ENCODE assay signal across 1 cellular context in the genomic region with DNA sequence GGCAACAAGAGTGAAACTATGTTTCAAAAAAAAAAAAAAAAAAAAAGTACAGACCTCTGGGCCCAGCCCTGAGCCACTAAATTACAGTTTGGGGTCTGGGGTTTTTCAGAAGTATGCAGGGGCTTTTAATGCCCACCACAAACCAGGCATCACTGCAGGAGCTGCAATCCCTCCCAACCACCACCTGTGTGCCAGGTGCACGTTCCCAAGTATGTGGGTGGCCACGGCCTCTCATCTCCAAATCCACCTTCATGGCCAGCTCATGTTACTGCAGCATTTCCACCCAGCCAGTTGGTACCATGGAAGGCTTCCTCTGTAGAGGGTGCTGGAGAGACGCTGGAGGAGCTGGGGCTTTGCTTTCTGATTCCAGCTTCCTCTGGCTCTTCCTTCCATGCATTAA.
TF ChIP-seq lines count a peak whose summit lies in the region.

No MANE protein-coding gene starts in this region.

TF ChIP-seq in K562, 482 proteins besides CTCF, POLR2A, EP300 and RAD21 (continued from another document):
- TF ChIP-seq, protein P1, sequence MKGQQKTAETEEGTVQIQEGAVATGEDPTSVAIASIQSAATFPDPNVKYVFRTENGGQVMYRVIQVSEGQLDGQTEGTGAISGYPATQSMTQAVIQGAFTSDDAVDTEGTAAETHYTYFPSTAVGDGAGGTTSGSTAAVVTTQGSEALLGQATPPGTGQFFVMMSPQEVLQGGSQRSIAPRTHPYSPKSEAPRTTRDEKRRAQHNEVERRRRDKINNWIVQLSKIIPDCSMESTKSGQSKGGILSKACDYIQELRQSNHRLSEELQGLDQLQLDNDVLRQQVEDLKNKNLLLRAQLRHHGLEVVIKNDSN (CRISPR knock-in tag; IDR thresholded peaks at IDR 0.05): no peak
- TF ChIP-seq, protein P2, sequence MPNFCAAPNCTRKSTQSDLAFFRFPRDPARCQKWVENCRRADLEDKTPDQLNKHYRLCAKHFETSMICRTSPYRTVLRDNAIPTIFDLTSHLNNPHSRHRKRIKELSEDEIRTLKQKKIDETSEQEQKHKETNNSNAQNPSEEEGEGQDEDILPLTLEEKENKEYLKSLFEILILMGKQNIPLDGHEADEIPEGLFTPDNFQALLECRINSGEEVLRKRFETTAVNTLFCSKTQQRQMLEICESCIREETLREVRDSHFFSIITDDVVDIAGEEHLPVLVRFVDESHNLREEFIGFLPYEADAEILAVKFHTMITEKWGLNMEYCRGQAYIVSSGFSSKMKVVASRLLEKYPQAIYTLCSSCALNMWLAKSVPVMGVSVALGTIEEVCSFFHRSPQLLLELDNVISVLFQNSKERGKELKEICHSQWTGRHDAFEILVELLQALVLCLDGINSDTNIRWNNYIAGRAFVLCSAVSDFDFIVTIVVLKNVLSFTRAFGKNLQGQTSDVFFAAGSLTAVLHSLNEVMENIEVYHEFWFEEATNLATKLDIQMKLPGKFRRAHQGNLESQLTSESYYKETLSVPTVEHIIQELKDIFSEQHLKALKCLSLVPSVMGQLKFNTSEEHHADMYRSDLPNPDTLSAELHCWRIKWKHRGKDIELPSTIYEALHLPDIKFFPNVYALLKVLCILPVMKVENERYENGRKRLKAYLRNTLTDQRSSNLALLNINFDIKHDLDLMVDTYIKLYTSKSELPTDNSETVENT (CRISPR knock-in tag; IDR thresholded peaks at IDR 0.05): no peak
- TF ChIP-seq HSF4 (CRISPR knock-in tag; IDR thresholded peaks at IDR 0.05; ENCODE audit: borderline replicate concordance): no peak
- TF ChIP-seq, protein P3, sequence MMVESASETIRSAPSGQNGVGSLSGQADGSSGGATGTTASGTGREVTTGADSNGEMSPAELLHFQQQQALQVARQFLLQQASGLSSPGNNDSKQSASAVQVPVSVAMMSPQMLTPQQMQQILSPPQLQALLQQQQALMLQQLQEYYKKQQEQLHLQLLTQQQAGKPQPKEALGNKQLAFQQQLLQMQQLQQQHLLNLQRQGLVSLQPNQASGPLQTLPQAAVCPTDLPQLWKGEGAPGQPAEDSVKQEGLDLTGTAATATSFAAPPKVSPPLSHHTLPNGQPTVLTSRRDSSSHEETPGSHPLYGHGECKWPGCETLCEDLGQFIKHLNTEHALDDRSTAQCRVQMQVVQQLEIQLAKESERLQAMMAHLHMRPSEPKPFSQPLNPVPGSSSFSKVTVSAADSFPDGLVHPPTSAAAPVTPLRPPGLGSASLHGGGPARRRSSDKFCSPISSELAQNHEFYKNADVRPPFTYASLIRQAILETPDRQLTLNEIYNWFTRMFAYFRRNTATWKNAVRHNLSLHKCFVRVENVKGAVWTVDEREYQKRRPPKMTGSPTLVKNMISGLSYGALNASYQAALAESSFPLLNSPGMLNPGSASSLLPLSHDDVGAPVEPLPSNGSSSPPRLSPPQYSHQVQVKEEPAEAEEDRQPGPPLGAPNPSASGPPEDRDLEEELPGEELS (CRISPR knock-in tag; IDR thresholded peaks at IDR 0.05; ENCODE audit: borderline replicate concordance): no peak
- TF ChIP-seq, protein P4, sequence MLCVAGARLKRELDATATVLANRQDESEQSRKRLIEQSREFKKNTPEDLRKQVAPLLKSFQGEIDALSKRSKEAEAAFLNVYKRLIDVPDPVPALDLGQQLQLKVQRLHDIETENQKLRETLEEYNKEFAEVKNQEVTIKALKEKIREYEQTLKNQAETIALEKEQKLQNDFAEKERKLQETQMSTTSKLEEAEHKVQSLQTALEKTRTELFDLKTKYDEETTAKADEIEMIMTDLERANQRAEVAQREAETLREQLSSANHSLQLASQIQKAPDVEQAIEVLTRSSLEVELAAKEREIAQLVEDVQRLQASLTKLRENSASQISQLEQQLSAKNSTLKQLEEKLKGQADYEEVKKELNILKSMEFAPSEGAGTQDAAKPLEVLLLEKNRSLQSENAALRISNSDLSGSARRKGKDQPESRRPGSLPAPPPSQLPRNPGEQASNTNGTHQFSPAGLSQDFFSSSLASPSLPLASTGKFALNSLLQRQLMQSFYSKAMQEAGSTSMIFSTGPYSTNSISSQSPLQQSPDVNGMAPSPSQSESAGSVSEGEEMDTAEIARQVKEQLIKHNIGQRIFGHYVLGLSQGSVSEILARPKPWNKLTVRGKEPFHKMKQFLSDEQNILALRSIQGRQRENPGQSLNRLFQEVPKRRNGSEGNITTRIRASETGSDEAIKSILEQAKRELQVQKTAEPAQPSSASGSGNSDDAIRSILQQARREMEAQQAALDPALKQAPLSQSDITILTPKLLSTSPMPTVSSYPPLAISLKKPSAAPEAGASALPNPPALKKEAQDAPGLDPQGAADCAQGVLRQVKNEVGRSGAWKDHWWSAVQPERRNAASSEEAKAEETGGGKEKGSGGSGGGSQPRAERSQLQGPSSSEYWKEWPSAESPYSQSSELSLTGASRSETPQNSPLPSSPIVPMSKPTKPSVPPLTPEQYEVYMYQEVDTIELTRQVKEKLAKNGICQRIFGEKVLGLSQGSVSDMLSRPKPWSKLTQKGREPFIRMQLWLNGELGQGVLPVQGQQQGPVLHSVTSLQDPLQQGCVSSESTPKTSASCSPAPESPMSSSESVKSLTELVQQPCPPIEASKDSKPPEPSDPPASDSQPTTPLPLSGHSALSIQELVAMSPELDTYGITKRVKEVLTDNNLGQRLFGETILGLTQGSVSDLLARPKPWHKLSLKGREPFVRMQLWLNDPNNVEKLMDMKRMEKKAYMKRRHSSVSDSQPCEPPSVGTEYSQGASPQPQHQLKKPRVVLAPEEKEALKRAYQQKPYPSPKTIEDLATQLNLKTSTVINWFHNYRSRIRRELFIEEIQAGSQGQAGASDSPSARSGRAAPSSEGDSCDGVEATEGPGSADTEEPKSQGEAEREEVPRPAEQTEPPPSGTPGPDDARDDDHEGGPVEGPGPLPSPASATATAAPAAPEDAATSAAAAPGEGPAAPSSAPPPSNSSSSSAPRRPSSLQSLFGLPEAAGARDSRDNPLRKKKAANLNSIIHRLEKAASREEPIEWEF (CRISPR knock-in tag; IDR thresholded peaks at IDR 0.05): no peak
- TF ChIP-seq KDM4B (IDR thresholded peaks at IDR 0.05; ENCODE audit: borderline replicate concordance in 2 of 2, low read depth in 1 of 2): no peak
